In the genomic region with DNA sequence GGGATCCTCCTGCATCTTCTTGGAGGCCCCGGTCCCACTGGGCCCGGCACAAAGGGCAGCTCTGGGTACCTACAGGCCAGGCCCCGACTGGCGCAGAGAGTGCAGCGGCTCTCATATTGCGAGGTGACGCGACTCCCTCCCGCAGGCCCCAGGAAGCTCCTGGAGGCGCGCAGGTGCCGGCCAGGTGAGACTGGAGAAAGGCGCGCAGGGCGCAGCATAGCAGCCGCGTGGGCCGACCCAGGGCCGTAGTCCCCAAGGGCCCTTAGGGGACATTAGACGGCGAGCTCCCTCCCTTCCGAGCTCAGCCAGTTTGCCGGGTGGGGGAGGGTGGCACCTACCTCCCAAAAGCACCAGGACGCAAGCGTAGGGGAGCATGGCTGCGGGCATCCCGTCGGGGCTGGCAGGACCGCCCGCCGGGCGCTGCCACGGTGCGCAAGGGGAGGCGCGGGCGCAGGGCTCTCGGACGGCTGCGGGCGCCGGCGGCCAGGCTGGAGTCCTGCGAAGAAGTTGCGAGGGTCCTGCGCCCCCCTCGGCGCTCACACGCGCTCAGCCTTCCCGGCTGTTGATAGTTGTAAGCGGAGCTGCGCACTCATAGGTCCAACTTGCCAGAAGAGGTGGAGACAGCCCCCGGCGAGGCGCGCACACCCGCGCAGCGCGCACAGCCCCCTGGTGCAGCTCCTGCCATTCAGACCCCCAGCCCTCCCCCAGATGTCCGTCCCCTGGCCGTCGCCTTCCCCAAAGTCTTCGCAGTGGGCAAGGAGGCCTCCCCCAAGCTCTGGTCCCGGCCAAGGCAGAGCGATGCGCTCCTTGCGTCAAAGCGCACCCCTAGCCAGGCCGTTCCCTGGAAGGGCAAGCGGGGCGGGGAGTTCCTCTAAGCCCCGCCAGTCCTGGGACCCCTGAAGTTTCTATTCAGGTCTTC, we compare ENCODE assay signal across 15 cellular contexts. TPM values are rescaled to one million over a fixed set of nuclear protein-coding genes. Genes with fewer than 3 reads are reported as not detected.
DNase-seq lines count a peak whose midpoint lies in the region; ATAC-seq and TF ChIP-seq lines count a peak whose summit lies in the region.
"Had no signal": no experiment of that assay in that cellular context is flagged by ENCODE, and none has a peak within 500 bp of the region (broad histone marks: within the 10 kb centered on the region; RNA-seq: fewer than 3 reads in every experiment).

No MANE protein-coding gene starts in this region.

- H3K27me3 Mint-ChIP-seq in neural progenitor cell (ENCODE audit: insufficient read depth, low read depth), result peaks cover 42% of the 10 kb centered on the region

- H3K27ac Mint-ChIP-seq in neural progenitor cell, result no peak overlapping the region
- H3K27ac Mint-ChIP-seq: stimulated activated naive CD8-positive, alpha-beta T cell treated with anti-CD3 and anti-CD28 coated beads, Interleukin-15, Interleukin-2, amounts not matched to agents 100 ng/mL and 50 ng/mL, for 24 hours had no signal

- no peaks in the 10 kb centered on the region for H4K20me1 ChIP-seq in neural progenitor cell (ENCODE audit: low read depth)

- H3F3A ChIP-seq in neural progenitor cell (ENCODE audit: low read depth), result no peaks in the 10 kb centered on the region

- peak overlapping the region; percentile 54 for H3K9ac ChIP-seq in adipocyte (ENCODE audit: low read length)
- H3K9ac ChIP-seq in neural progenitor cell, result no peak overlapping the region

- H3K4me1 Mint-ChIP-seq in neural progenitor cell, result no peaks in the 10 kb centered on the region
- H3K4me1 Mint-ChIP-seq: central memory CD8-positive, alpha-beta T cell had no signal

- peak; percentile 53 for DNase-seq in AG20443 (ENCODE audit: low spot score)
- DNase-seq in adipocyte (ENCODE audit: low read depth), result peak; percentile 42
- DNase-seq in foreskin keratinocyte, result peak in 1 of 2 donors; percentile 42
- DNase-seq in neural progenitor cell (ENCODE audit: low spot score), result peak; percentile 66
- DNase-seq in activated CD4-positive, alpha-beta T cell treated with anti-CD3 and anti-CD28 coated beads for 1 hour, result no peak
- DNase-seq: activated CD8-positive, alpha-beta memory T cell treated with anti-CD3 and anti-CD28 coated beads for 24 hours; NCI-H187 treated with DMSO at 0.1 percent for 48 hours had no signal

- peak overlapping the region; percentile 81 for H3K4me3 ChIP-seq in adipocyte (ENCODE audit: low read length)
- peak overlapping the region; percentile 51 for H3K4me3 ChIP-seq in neural progenitor cell

- H3K9me3 ChIP-seq in adipocyte (ENCODE audit: control insufficient read depth, low read length) (no peaks in the 10 kb centered on the region), neural progenitor cell (ENCODE audit: low read depth) (no peaks in the 10 kb centered on the region)

- H3K27me3 ChIP-seq in adipocyte (replicated peaks; ENCODE audit: control insufficient read depth, insufficient read depth, low read length), result peaks cover 3% of the 10 kb centered on the region
- peaks cover 35% of the 10 kb centered on the region for H3K27me3 ChIP-seq in foreskin keratinocyte
- peaks cover 68% of the 10 kb centered on the region for H3K27me3 ChIP-seq in neural progenitor cell

- H3K4me1 ChIP-seq in adipocyte (ENCODE audit: control insufficient read depth, insufficient read depth, low read length) (peaks cover 22% of the 10 kb centered on the region), foreskin keratinocyte (peaks cover 4% of the 10 kb centered on the region), neural progenitor cell (no peaks in the 10 kb centered on the region)

- peak; percentile 47 for ATAC-seq in foreskin keratinocyte
- ATAC-seq in HG03175 (IDR thresholded peaks at IDR 0.05; ENCODE audit: unreplicated experiment), result no peak
- ATAC-seq in GM21515 (IDR thresholded peaks at IDR 0.05; ENCODE audit: unreplicated experiment), result no peak
- no peak for ATAC-seq in HG02763 (IDR thresholded peaks at IDR 0.05; ENCODE audit: unreplicated experiment)
- ATAC-seq: left lobe of liver had no signal

- no peaks in the 10 kb centered on the region for H3K36me3 ChIP-seq in adipocyte (ENCODE audit: control insufficient read depth, insufficient read depth, low read length, severe bottlenecking)
- H3K36me3 ChIP-seq in neural progenitor cell, result no peaks in the 10 kb centered on the region

- no peak overlapping the region for H3K4me3 Mint-ChIP-seq in neural progenitor cell
- H3K4me3 Mint-ChIP-seq: central memory CD8-positive, alpha-beta T cell; stimulated activated naive CD8-positive, alpha-beta T cell treated with anti-CD3 and anti-CD28 coated beads, Interleukin-15, Interleukin-2, amounts not matched to agents 100 ng/mL and 50 ng/mL, for 24 hours had no signal

- peak overlapping the region; percentile 90 for H2AFZ ChIP-seq in neural progenitor cell (replicated peaks)

- no peaks in the 10 kb centered on the region for H3K79me2 ChIP-seq in neural progenitor cell (ENCODE audit: low read depth)

- H3K27ac ChIP-seq in foreskin keratinocyte (no peak overlapping the region), neural progenitor cell (no peak overlapping the region)
- H3K27ac ChIP-seq: C4-2B had no signal

- TF ChIP-seq CTCF in foreskin keratinocyte (conservative IDR thresholded peaks at IDR 0.05) (no peak), neural progenitor cell (IDR thresholded peaks at IDR 0.05) (no peak)

- H3K4me2 ChIP-seq in neural progenitor cell, result peak overlapping the region; percentile 91

- H3K36me3 Mint-ChIP-seq in neural progenitor cell, result no peaks in the 10 kb centered on the region

- H3K9me3 Mint-ChIP-seq in neural progenitor cell, result no peaks in the 10 kb centered on the region
- H3K9me3 Mint-ChIP-seq: central memory CD8-positive, alpha-beta T cell; stimulated activated naive CD8-positive, alpha-beta T cell treated with anti-CD3 and anti-CD28 coated beads, Interleukin-15, Interleukin-2, amounts not matched to agents 100 ng/mL and 50 ng/mL, for 24 hours had no signal

RNA-seq across cellular contexts. Expression of a gene that starts 0.6 kb away (rescaled TPM):
- total RNA-seq in foreskin keratinocyte (2.1 and 4.4 TPM in 2 replicates), neural progenitor cell (ENCODE audit: low replicate concordance) (not detected in 2 replicates)
- 2.2 and 3.5 TPM in 2 replicates for polyA plus RNA-seq in foreskin keratinocyte
- total RNA-seq: SK-MEL-5 had no signal
